In the genomic region with DNA sequence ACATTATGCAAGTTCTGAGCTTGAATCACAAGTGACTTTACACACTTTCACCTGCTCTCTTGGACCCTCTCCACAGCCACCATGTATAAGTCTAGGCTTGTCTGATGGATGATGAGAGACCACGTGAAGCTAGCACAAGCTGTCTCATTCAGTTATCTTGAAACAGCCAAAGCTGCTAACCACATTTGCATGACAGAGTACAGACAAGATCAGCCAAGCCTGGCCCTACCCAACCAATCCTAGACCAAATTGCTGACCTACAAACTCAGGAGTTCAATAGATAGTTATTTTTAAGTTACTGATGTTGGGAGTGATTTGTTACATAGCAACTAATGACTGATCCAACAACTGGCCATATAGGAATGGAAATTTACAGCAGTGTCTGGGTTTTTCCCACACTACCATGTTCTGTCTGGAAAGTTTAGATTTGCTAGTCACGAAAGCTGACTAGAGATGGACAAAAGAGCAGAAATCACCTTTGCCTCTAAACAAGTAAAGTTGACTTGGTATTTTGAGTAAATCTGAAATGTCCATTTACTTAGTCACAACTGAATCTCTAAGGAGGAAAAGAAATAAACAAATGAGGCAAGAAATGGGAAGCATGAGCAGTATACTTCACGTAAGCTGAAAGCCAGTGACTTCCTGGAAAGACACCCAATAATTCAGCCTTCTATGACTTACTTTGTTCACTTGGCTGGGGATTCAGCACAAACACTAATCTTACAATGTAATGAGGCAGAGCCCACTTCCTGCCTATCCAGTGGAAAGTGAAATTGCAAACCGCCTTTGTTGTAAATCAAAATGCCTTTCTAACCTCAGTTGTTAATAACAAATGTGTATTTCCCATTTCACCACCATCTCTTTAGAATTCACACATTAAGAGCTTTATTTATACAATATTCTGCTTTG, we compare ENCODE assay signal across 1 cellular context.
TF ChIP-seq lines count a peak whose summit lies in the region.

No MANE protein-coding gene starts in this region.

TF ChIP-seq in SK-N-SH, 30 proteins besides CTCF, POLR2A, EP300 and RAD21 (continued from another document):
- TF ChIP-seq IRF3 (IDR thresholded peaks at IDR 0.05; ENCODE audit: low read depth, low read length): no peak
- TF ChIP-seq FOXJ3 (CRISPR knock-in tag; IDR thresholded peaks at IDR 0.05): no peak
- TF ChIP-seq JUND (IDR thresholded peaks at IDR 0.05): no peak
- TF ChIP-seq NRF1 (IDR thresholded peaks at IDR 0.05; ENCODE audit: low read depth, low read length): no peak
- TF ChIP-seq POLR2AphosphoS5 (IDR thresholded peaks at IDR 0.05; ENCODE audit: low read depth, low read length): no peak
- TF ChIP-seq SIN3A (IDR thresholded peaks at IDR 0.05; ENCODE audit: borderline replicate concordance, low read depth, low read length): no peak
- TF ChIP-seq, protein P1, sequence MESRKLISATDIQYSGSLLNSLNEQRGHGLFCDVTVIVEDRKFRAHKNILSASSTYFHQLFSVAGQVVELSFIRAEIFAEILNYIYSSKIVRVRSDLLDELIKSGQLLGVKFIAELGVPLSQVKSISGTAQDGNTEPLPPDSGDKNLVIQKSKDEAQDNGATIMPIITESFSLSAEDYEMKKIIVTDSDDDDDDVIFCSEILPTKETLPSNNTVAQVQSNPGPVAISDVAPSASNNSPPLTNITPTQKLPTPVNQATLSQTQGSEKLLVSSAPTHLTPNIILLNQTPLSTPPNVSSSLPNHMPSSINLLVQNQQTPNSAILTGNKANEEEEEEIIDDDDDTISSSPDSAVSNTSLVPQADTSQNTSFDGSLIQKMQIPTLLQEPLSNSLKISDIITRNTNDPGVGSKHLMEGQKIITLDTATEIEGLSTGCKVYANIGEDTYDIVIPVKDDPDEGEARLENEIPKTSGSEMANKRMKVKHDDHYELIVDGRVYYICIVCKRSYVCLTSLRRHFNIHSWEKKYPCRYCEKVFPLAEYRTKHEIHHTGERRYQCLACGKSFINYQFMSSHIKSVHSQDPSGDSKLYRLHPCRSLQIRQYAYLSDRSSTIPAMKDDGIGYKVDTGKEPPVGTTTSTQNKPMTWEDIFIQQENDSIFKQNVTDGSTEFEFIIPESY (IDR thresholded peaks at IDR 0.05; ENCODE audit: borderline replicate concordance, low read depth): no peak
- TF ChIP-seq EZH2phosphoT487 (IDR thresholded peaks at IDR 0.05; ENCODE audit: borderline replicate concordance, low read depth): no peak
